In genomic region chr18:45325791-45326190, GRCh38 we compare ENCODE assay signal across 18 cellular contexts.
DNase-seq lines count a peak whose midpoint lies in the region; TF ChIP-seq lines count a peak whose summit lies in the region.
"Had no signal": no experiment of that assay in that cellular context is flagged by ENCODE, and none has a peak within 500 bp of the region (broad histone marks: within the 10 kb centered on the region; RNA-seq: fewer than 3 reads in every experiment).

No MANE protein-coding gene starts in this region.

- peak overlapping the region; percentile 12 for H3K4me3 Mint-ChIP-seq in nephron progenitor cell
- no peak overlapping the region for H3K4me3 Mint-ChIP-seq in CD8-positive, alpha-beta memory T cell
- H3K4me3 Mint-ChIP-seq: B cell had no signal

- H3K9me3 ChIP-seq in CD8-positive, alpha-beta memory T cell (ENCODE audit: low read length), result no peaks in the 10 kb centered on the region

- no peaks in the 10 kb centered on the region for H3K27me3 Mint-ChIP-seq in nephron progenitor cell (ENCODE audit: low read depth, poor library complexity)
- H3K27me3 Mint-ChIP-seq in CD8-positive, alpha-beta memory T cell, result peaks cover 1 to 7% of the 10 kb centered on the region in 2 donors

- no peak overlapping the region for H3K4me3 ChIP-seq in CD8-positive, alpha-beta memory T cell (ENCODE audit: low read length)

- no peaks in the 10 kb centered on the region for H3K27me3 ChIP-seq in CD8-positive, alpha-beta memory T cell (ENCODE audit: insufficient read depth, low read length, poor library complexity, severe bottlenecking)

- in situ Hi-C loops in Caki2 (cut with HindIII; ENCODE audit: low pct_unique_long_range_greater_than_20kb, low sequenced_read_pairs), result no loop called here

- POLR2A ChIA-PET in CD8-positive, alpha-beta memory T cell (lab: Charles Lee), result no interaction called here

- H3K27ac ChIP-seq in CD8-positive, alpha-beta memory T cell (ENCODE audit: low read depth, low read length), result no peak overlapping the region

- H3K36me3 ChIP-seq in CD8-positive, alpha-beta memory T cell (ENCODE audit: insufficient read depth, low read length), result no peaks in the 10 kb centered on the region

- DNase-seq in Caki2 (ENCODE audit: low read depth), result peak; percentile 22
- peak; percentile 55 for DNase-seq in kidney glomerular epithelial cell (lab: John Stamatoyannopoulos, UW)
- DNase-seq in nephron progenitor cell, result no peak
- peak; percentile 17 for DNase-seq in retina
- DNase-seq in CD8-positive, alpha-beta memory T cell, result no peak
- no peak for DNase-seq in HT-29 (ENCODE audit: low spot score)
- no peak for DNase-seq in dedifferentiated amniotic fluid mesenchymal stem cell (ENCODE audit: extremely low spot score)
- DNase-seq in 8988T, result no peak
- DNase-seq: COR-L47, DMS153, GDM1, KBM-7, NCI-H1105 treated with DMSO at 0.1 percent for 48 hours, NCI-H1694 treated with DMSO at 0.1 percent for 48 hours, NCI-H748 treated with DMSO at 0.1 percent for 48 hours, OCI-M1, Right ventricle myocardium superior had no signal

- H3K4me1 ChIP-seq in CD8-positive, alpha-beta memory T cell (ENCODE audit: insufficient read depth, low read length), result no peaks in the 10 kb centered on the region

- peaks cover 98% of the 10 kb centered on the region for H3K4me1 Mint-ChIP-seq in nephron progenitor cell
- no peaks in the 10 kb centered on the region for H3K4me1 Mint-ChIP-seq in CD8-positive, alpha-beta memory T cell
- H3K4me1 Mint-ChIP-seq: B cell had no signal

- TF ChIP-seq CTCF in nephron progenitor cell (IDR thresholded peaks at IDR 0.05), result no peak

- no peaks in the 10 kb centered on the region for H3K9me3 Mint-ChIP-seq in nephron progenitor cell
- no peaks in the 10 kb centered on the region for H3K9me3 Mint-ChIP-seq in CD8-positive, alpha-beta memory T cell

- no peaks in the 10 kb centered on the region for H3K36me3 Mint-ChIP-seq in nephron progenitor cell (ENCODE audit: low read depth)
- no peaks in the 10 kb centered on the region for H3K36me3 Mint-ChIP-seq in CD8-positive, alpha-beta memory T cell

- H3K27ac Mint-ChIP-seq in nephron progenitor cell, result peak overlapping the region; percentile 53
- H3K27ac Mint-ChIP-seq in CD8-positive, alpha-beta memory T cell, result no peak overlapping the region
- H3K27ac Mint-ChIP-seq: B cell had no signal

- CTCF ChIA-PET in CD8-positive, alpha-beta memory T cell (lab: Charles Lee), result no interaction called here

Comparison
In these comparisons a context has a peak if more than half of its experiments do, and no peak if none do; other contexts are left out.
1. DNase-seq: peak in Caki2 (single experiment), kidney glomerular epithelial cell (single experiment) and retina (single experiment); none in nephron progenitor cell (single experiment), CD8-positive, alpha-beta memory T cell (0 of 5), HT-29 (single experiment), dedifferentiated amniotic fluid mesenchymal stem cell (single experiment) and 8988T (single experiment).